15 cellular contexts compared by ENCODE assay signal in the genomic region with DNA sequence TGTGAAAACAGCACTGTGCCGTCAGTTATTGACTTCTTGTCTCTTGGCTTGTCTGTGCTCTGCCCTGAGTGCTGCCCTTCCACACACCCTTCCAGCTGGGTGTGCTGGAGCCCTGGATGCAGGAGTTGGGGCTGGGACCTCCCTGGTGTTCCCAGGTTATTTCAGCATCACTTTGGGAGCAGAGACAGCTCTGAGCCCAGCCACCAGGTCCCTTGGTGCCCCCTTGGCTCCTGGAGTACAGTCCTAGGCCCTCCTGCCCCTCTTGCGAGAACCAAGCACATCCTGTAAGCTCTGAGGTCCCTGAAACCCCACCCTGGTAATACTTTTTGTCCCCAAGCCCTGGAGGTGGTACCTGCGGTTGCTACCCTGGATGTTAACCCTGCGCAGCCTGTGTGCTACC. TPM values are rescaled to one million over a fixed set of nuclear protein-coding genes. Genes with fewer than 3 reads are reported as not detected.
DNase-seq lines count a peak whose midpoint lies in the region; ATAC-seq and TF ChIP-seq lines count a peak whose summit lies in the region.
"Had no signal": no experiment of that assay in that cellular context is flagged by ENCODE, and none has a peak within 500 bp of the region (broad histone marks: within the 10 kb centered on the region; RNA-seq: fewer than 3 reads in every experiment).

No MANE protein-coding gene starts in this region.

- no peak overlapping the region for H3K4me2 ChIP-seq in GM23248 (ENCODE audit: unreplicated experiment)
- H3K4me2 ChIP-seq: A549 had no signal

- 0 out of 2 replicates have a peak, but pooled peaks cover 10% of the 10 kb centered on the region for H3K79me2 ChIP-seq in GM23248 (ENCODE audit: insufficient read depth)

- in situ Hi-C loops in GM23248 (cut with MboI) = no loop called here

- H3K27me3 Mint-ChIP-seq in chondrocyte (ENCODE audit: low read depth) = no peaks in the 10 kb centered on the region
- H3K27me3 Mint-ChIP-seq: CD4-positive, alpha-beta memory T cell had no signal

- no peak overlapping the region for H3K27ac ChIP-seq in lower lobe of right lung
- H3K27ac ChIP-seq in colonic mucosa = no peak overlapping the region
- H3K27ac ChIP-seq in prostate gland = no peak overlapping the region
- no peak overlapping the region for H3K27ac ChIP-seq in GM23248
- H3K27ac ChIP-seq: A549, C4-2B, HL-60 had no signal

- intact Hi-C loops in lower lobe of right lung (cut with DNase I) = no loop called here
- intact Hi-C loops in posterior vena cava (cut with DNase I) = no loop called here
- intact Hi-C loops in colonic mucosa (cut with DNase I) = no loop called here
- intact Hi-C loops in prostate gland (cut with DNase I) = no loop called here

- peaks cover 35% of the 10 kb centered on the region for H3K9me3 Mint-ChIP-seq in chondrocyte (ENCODE audit: low read depth)

- no peak for ATAC-seq in lower lobe of right lung
- ATAC-seq: A549, HCT116 had no signal

- no peak for TF ChIP-seq POLR2A in prostate gland (IDR thresholded peaks at IDR 0.05)

- H3K36me3 ChIP-seq in lower lobe of right lung (peaks cover 36% of the 10 kb centered on the region), colonic mucosa (no peaks in the 10 kb centered on the region), prostate gland (no peaks in the 10 kb centered on the region), GM23248 (ENCODE audit: low read depth) (peaks cover 53% of the 10 kb centered on the region)

- peaks cover 12% of the 10 kb centered on the region for H3K4me1 Mint-ChIP-seq in chondrocyte (ENCODE audit: low read depth)

- no peak overlapping the region for H3K27ac Mint-ChIP-seq in chondrocyte (ENCODE audit: unreplicated experiment)
- H3K27ac Mint-ChIP-seq: CD4-positive, alpha-beta memory T cell had no signal

- H3K9me3 ChIP-seq in lower lobe of right lung (peaks cover 23% of the 10 kb centered on the region), colonic mucosa (no peaks in the 10 kb centered on the region), prostate gland (no peaks in the 10 kb centered on the region), GM23248 (ENCODE audit: low read depth) (peaks cover 4% of the 10 kb centered on the region)

- no peak overlapping the region for H3K4me3 Mint-ChIP-seq in chondrocyte (ENCODE audit: unreplicated experiment)

- peaks cover 54% of the 10 kb centered on the region for H3K36me3 Mint-ChIP-seq in chondrocyte (ENCODE audit: low read depth)

- no peaks in the 10 kb centered on the region for H3K9me2 ChIP-seq in GM23248 (ENCODE audit: insufficient read depth)

- 94% methylated on average over 4 of the region's 4 CpGs for WGBS in prostate gland
- 98 to 100% methylated on average over 4 of the region's 4 CpGs for WGBS in GM23248 (ENCODE audit: low coverage in 1 of 2, low lambda C conversion rate in 2 of 2, missing lambda C conversion rate in 2 of 2), 2 experiments

- H3K27me3 ChIP-seq in lower lobe of right lung (ENCODE audit: low read depth) (no peaks in the 10 kb centered on the region), colonic mucosa (no peaks in the 10 kb centered on the region), prostate gland (replicated peaks; ENCODE audit: insufficient read depth) (no peaks in the 10 kb centered on the region), GM23248 (replicated peaks; ENCODE audit: insufficient read depth) (no peaks in the 10 kb centered on the region)
- H3K27me3 ChIP-seq: BE2C had no signal

- DNase-seq in chondrocyte (ENCODE audit: low spot score) = peak; percentile 40
- DNase-seq in lower lobe of right lung = peak; percentile 10
- peak; percentile 59 for DNase-seq in posterior vena cava (ENCODE audit: low spot score)
- DNase-seq in colonic mucosa = no peak
- DNase-seq in prostate gland (ENCODE audit: low spot score) = no peak
- no peak for DNase-seq in GM23248
- DNase-seq: BE2C; CD4-positive, alpha-beta memory T cell; DMS153; DMS79 treated with DMSO at 0.1 percent for 48 hours; EL had no signal

- peaks cover 1% of the 10 kb centered on the region for H3K4me1 ChIP-seq in lower lobe of right lung
- no peaks in the 10 kb centered on the region for H3K4me1 ChIP-seq in colonic mucosa
- H3K4me1 ChIP-seq in prostate gland (replicated peaks) = no peaks in the 10 kb centered on the region
- no peaks in the 10 kb centered on the region for H3K4me1 ChIP-seq in GM23248 (ENCODE audit: insufficient read depth)
- H3K4me1 ChIP-seq: A549, BE2C had no signal

- no peak overlapping the region for H3K9ac ChIP-seq in colonic mucosa (ENCODE audit: low read depth in 2 of 2, low read length in 2 of 2)
- no peak overlapping the region for H3K9ac ChIP-seq in GM23248

- no peak overlapping the region for H2AFZ ChIP-seq in GM23248

- 0 out of 2 replicates have a peak, but pooled peaks cover 4% of the 10 kb centered on the region for H3F3A ChIP-seq in GM23248 (ENCODE audit: insufficient read depth)

- H3K4me3 ChIP-seq in lower lobe of right lung = no peak overlapping the region
- no peak overlapping the region for H3K4me3 ChIP-seq in colonic mucosa
- H3K4me3 ChIP-seq in prostate gland = no peak overlapping the region
- no peak overlapping the region for H3K4me3 ChIP-seq in GM23248
- H3K4me3 ChIP-seq: A549 had no signal

- no peak for TF ChIP-seq CTCF in chondrocyte (IDR thresholded peaks at IDR 0.05)
- TF ChIP-seq CTCF in lower lobe of right lung (IDR thresholded peaks at IDR 0.05) = no peak
- TF ChIP-seq CTCF in colonic mucosa (IDR thresholded peaks at IDR 0.05) = no peak
- TF ChIP-seq CTCF in prostate gland (IDR thresholded peaks at IDR 0.05) = no peak

- no peaks in the 10 kb centered on the region for H4K20me1 ChIP-seq in GM23248 (ENCODE audit: insufficient read depth)

RNA-seq across cellular contexts. Expression of a gene that starts 24.3 kb away (rescaled TPM):
- total RNA-seq in chondrocyte = 28.5 to 46.8 TPM (median 44.6 TPM) in 3 replicates
- total RNA-seq in lower lobe of right lung = 44.2 TPM
- total RNA-seq in posterior vena cava = 10 to 100 TPM; 20.1 to 29.7 TPM
- 10 to 100 TPM in 1 of 2 donors, 1 to 10 TPM in 1; 8.3 to 14.1 TPM for total RNA-seq in colonic mucosa
- total RNA-seq in prostate gland = 10 to 100 TPM; 58.3 to 91.6 TPM
- 36.0 and 46.6 TPM in 2 replicates for total RNA-seq in GM23248 (2014; rRNA removed; shearing (Covaris generic))
- 28.0 and 28.1 TPM in 2 replicates for polyA plus RNA-seq in GM23248 (2016; fragmentation: Nextera tagmentation; extraction: Ambion mirVana)
- total RNA-seq: CD4-positive, alpha-beta memory T cell had no signal
- polyA plus RNA-seq: CD4-positive, alpha-beta memory T cell had no signal

RNA-seq across cellular contexts. Expression of a gene that starts 54.2 kb away (rescaled TPM):
- total RNA-seq in chondrocyte = 40.9 to 42.4 TPM (median 41.4 TPM) in 3 replicates
- 39.8 TPM for total RNA-seq in lower lobe of right lung
- total RNA-seq in posterior vena cava = 10 to 100 TPM; 31.2 to 32.1 TPM
- total RNA-seq in colonic mucosa = 10 to 100 TPM; 66.6 to 68.0 TPM
- 10 to 100 TPM; 60.8 to 92.9 TPM for total RNA-seq in prostate gland
- 43.0 and 46.4 TPM in 2 replicates for total RNA-seq in GM23248 (2014; rRNA removed; shearing (Covaris generic))
- 52.4 and 53.4 TPM in 2 replicates for polyA plus RNA-seq in GM23248 (2016; fragmentation: Nextera tagmentation; extraction: Ambion mirVana)

RNA-seq across cellular contexts. Expression of a gene that starts 54.7 kb away (rescaled TPM):
- total RNA-seq in chondrocyte (53.1 to 64.0 TPM (median 57.2 TPM) in 3 replicates), lower lobe of right lung (62.7 TPM), posterior vena cava (10 to 100 TPM; 43.7 to 52.1 TPM), colonic mucosa (100 to 1,000 TPM in 1 of 2 donors, 10 to 100 TPM in 1; 72.4 to 119 TPM), prostate gland (100 to 1,000 TPM in 1 of 2 donors, 10 to 100 TPM in 1; 63.9 to 162 TPM)
- 53.4 and 85.5 TPM in 2 replicates for total RNA-seq in GM23248 (2014; rRNA removed; shearing (Covaris generic))
- 65.3 and 67.2 TPM in 2 replicates for polyA plus RNA-seq in GM23248 (2016; fragmentation: Nextera tagmentation; extraction: Ambion mirVana)

Comparison
In these comparisons a context has a peak if more than half of its experiments do, and no peak if none do; other contexts are left out.
1. DNase-seq: peak in chondrocyte (single experiment), lower lobe of right lung (single experiment) and posterior vena cava (single experiment); none in colonic mucosa (single experiment), prostate gland (single experiment) and GM23248 (single experiment).